ENCODE assay signal across 29 cellular contexts in genomic region chr12:13085968-13086686, GRCh38. TPM values are rescaled to one million over a fixed set of nuclear protein-coding genes. Genes with fewer than 3 reads are reported as not detected.
DNase-seq lines count a peak whose midpoint lies in the region; ATAC-seq, FAIRE-seq and TF ChIP-seq lines count a peak whose summit lies in the region.
"Had no signal": no experiment of that assay in that cellular context is flagged by ENCODE, and none has a peak within 500 bp of the region (broad histone marks: within the 10 kb centered on the region; RNA-seq: fewer than 3 reads in every experiment).

No MANE protein-coding gene starts in this region.

- peak; percentile 3 for DNase-seq in mammary epithelial cell
- no peak for DNase-seq in breast epithelium (ENCODE audit: low spot score in 2 of 2)
- DNase-seq in endothelial cell of umbilical vein (ENCODE audit: low read depth, low spot score), result no peak
- no peak for DNase-seq in lower lobe of right lung
- DNase-seq in lower leg skin (ENCODE audit: low spot score in 2 of 2), result no peak
- no peak for DNase-seq in thyroid gland
- DNase-seq: activated CD4-positive, alpha-beta T cell treated with anti-CD3 and anti-CD28 coated beads, Interleukin-2, amount 10 ng/mL, durations not matched to agents 24 days and 14 days; activated T-cell treated with anti-CD3 and anti-CD28 coated beads, Interleukin-2, amount 50 U/mL, for 24 hours; EL; foreskin melanocyte; HCEC 1CT; Kasumi-1; NCI-H510A treated with DMSO at 0.1 percent for 48 hours; NK-92 treated with Interleukin-12 subunit alpha and Interleukin-12 subunit beta, amount 100 ng/mL, for 24 hours; SHP77; stimulated activated naive CD4-positive, alpha-beta T cell treated with Interleukin-2 at 50 U/mL for 16 hours had no signal

- no peaks in the 10 kb centered on the region for H3K79me2 ChIP-seq in mammary epithelial cell (ENCODE audit: insufficient read depth, low read length)
- H3K79me2 ChIP-seq in endothelial cell of umbilical vein (ENCODE audit: control insufficient read depth, insufficient read depth, low read length), result no peaks in the 10 kb centered on the region

- H2AFZ ChIP-seq in mammary epithelial cell (ENCODE audit: low read depth, low read length) (no peak overlapping the region), endothelial cell of umbilical vein (ENCODE audit: low read depth, low read length) (no peak overlapping the region)

- H3K9ac ChIP-seq in mammary epithelial cell (ENCODE audit: insufficient read depth, low read length) (no peak overlapping the region), endothelial cell of umbilical vein (replicated peaks; ENCODE audit: extremely low read depth, insufficient read depth, low read length) (no peak overlapping the region)

- H3K4me3 ChIP-seq in mammary epithelial cell (replicated peaks in 1 of 3; ENCODE audit: insufficient read depth in 1 of 3, low read depth in 2 of 3, low read length in 3 of 3) (no peak overlapping the region), breast epithelium (no peak overlapping the region), endothelial cell of umbilical vein (replicated peaks in 1 of 3; ENCODE audit: insufficient read depth in 1 of 3, low read depth in 1 of 3, low read length in 3 of 3) (no peak overlapping the region), lower lobe of right lung (no peak overlapping the region), lower leg skin (ENCODE audit: low read depth, poor library complexity, severe bottlenecking) (no peak overlapping the region), thyroid gland (replicated peaks in 1 of 3) (no peak overlapping the region)
- H3K4me3 ChIP-seq: vagina had no signal

- H3K9me1 ChIP-seq in endothelial cell of umbilical vein (replicated peaks; ENCODE audit: control insufficient read depth, extremely low read depth, insufficient read depth, low read length), result no peaks in the 10 kb centered on the region

- H3K9me3 ChIP-seq in mammary epithelial cell (replicated peaks; ENCODE audit: insufficient read depth, low read length), result no peaks in the 10 kb centered on the region
- H3K9me3 ChIP-seq in breast epithelium, result no peaks in the 10 kb centered on the region
- H3K9me3 ChIP-seq in endothelial cell of umbilical vein (replicated peaks; ENCODE audit: control insufficient read depth, insufficient read depth, low read length), result no peaks in the 10 kb centered on the region
- no peaks in the 10 kb centered on the region for H3K9me3 ChIP-seq in lower lobe of right lung
- no peaks in the 10 kb centered on the region for H3K9me3 ChIP-seq in thyroid gland
- H3K9me3 ChIP-seq: neutrophil, vagina had no signal

- POLR2A ChIA-PET in endothelial cell of umbilical vein (lab: Charles Lee), result no interaction called here

- FAIRE-seq in endothelial cell of umbilical vein (lab: Jason Lieb, UNC), result peak; percentile 48
- FAIRE-seq: D721Med, GM19239 had no signal

- H3K27me3 ChIP-seq in mammary epithelial cell (ENCODE audit: insufficient read depth, low read length) (no peaks in the 10 kb centered on the region), breast epithelium (no peaks in the 10 kb centered on the region), endothelial cell of umbilical vein (ENCODE audit: control insufficient read depth in 2 of 2, insufficient read depth in 2 of 2, low read length in 2 of 2) (no peaks in the 10 kb centered on the region), lower lobe of right lung (ENCODE audit: low read depth) (no peaks in the 10 kb centered on the region), thyroid gland (no peaks in the 10 kb centered on the region)
- H3K27me3 ChIP-seq: neutrophil, vagina had no signal

- H3K36me3 ChIP-seq in mammary epithelial cell (ENCODE audit: insufficient read depth, low read length) (no peaks in the 10 kb centered on the region), breast epithelium (no peaks in the 10 kb centered on the region), endothelial cell of umbilical vein (ENCODE audit: control insufficient read depth in 2 of 2, extremely low read depth in 1 of 2, insufficient read depth in 2 of 2, low read length in 2 of 2) (no peaks in the 10 kb centered on the region), lower lobe of right lung (no peaks in the 10 kb centered on the region), thyroid gland (no peaks in the 10 kb centered on the region)
- H3K36me3 ChIP-seq: neutrophil, vagina had no signal

- no peaks in the 10 kb centered on the region for H3K4me1 ChIP-seq in mammary epithelial cell (ENCODE audit: insufficient read depth, low read length)
- no peaks in the 10 kb centered on the region for H3K4me1 ChIP-seq in breast epithelium
- no peaks in the 10 kb centered on the region for H3K4me1 ChIP-seq in endothelial cell of umbilical vein (ENCODE audit: control insufficient read depth, extremely low read depth, insufficient read depth, low read length)
- H3K4me1 ChIP-seq in lower lobe of right lung, result no peaks in the 10 kb centered on the region
- H3K4me1 ChIP-seq in thyroid gland, result peaks cover 15 to 19% of the 10 kb centered on the region in 2 donors

- no peak for TF ChIP-seq POLR2A in breast epithelium (IDR thresholded peaks at IDR 0.05)
- no peak for TF ChIP-seq POLR2A in endothelial cell of umbilical vein (IDR thresholded peaks at IDR 0.05; ENCODE audit: low read depth, low read length)
- no peak for TF ChIP-seq POLR2A in lower leg skin (IDR thresholded peaks at IDR 0.05)
- no peak for TF ChIP-seq POLR2A in thyroid gland (IDR thresholded peaks at IDR 0.05)

- H4K20me1 ChIP-seq in mammary epithelial cell (ENCODE audit: insufficient read depth, low read length), result no peaks in the 10 kb centered on the region
- H4K20me1 ChIP-seq in endothelial cell of umbilical vein (replicated peaks; ENCODE audit: control insufficient read depth, extremely low read depth, insufficient read depth, low read length), result no peaks in the 10 kb centered on the region

- ATAC-seq in lower lobe of right lung (peak; percentile 18 to 81), HG03432 (IDR thresholded peaks at IDR 0.05; ENCODE audit: unreplicated experiment) (no peak), HG02759 (IDR thresholded peaks at IDR 0.05; ENCODE audit: unreplicated experiment) (no peak)

- in situ Hi-C loops in mammary epithelial cell (cut with MboI; ENCODE audit: low sequenced_read_pairs in 2 of 2), result no loop called here

- CTCF ChIA-PET in mammary epithelial cell (lab: Charles Lee; ENCODE audit: low non-redundant PET), result interaction anchor here (0.9 kb wide), 1 partner anchor 17 kb away, joined by 5 read pairs; no protein-coding TSS in a partner anchor
- CTCF ChIA-PET in endothelial cell of umbilical vein (lab: Charles Lee), result interaction anchor here (1.0 to 1.5 kb wide), 3 partner anchors 13 to 126 kb away, joined by 3 to 6 read pairs (median 5); no protein-coding TSS in a partner anchor

- H3K27ac ChIP-seq in mammary epithelial cell (ENCODE audit: insufficient read depth, low read depth, low read length), result no peak overlapping the region
- no peak overlapping the region for H3K27ac ChIP-seq in breast epithelium
- H3K27ac ChIP-seq in endothelial cell of umbilical vein (ENCODE audit: insufficient read depth, low read depth, low read length), result no peak overlapping the region
- H3K27ac ChIP-seq in lower lobe of right lung, result no peak overlapping the region
- no peak overlapping the region for H3K27ac ChIP-seq in thyroid gland
- H3K27ac ChIP-seq: 22Rv1, epithelial cell of prostate, HL-60, neutrophil, vagina had no signal

- intact Hi-C loops in mammary epithelial cell (cut with micrococcal nuclease), result no loop called here
- intact Hi-C loops in breast epithelium (cut with DNase I; ENCODE audit: low total_unique reads), result no loop called here
- intact Hi-C loops in endothelial cell of umbilical vein (cut with micrococcal nuclease), result no loop called here
- intact Hi-C loops in lower lobe of right lung (cut with DNase I), result no loop called here
- intact Hi-C loops in lower leg skin (cut with DNase I; ENCODE audit: low total_unique reads), result no loop called here
- intact Hi-C loops in thyroid gland (cut with DNase I), result loop anchor here (10.0 kb wide), 1 partner anchor 51 kb away; no protein-coding TSS in a partner anchor

- 92% methylated on average over 7 of the region's 7 CpGs for WGBS in mammary epithelial cell (ENCODE audit: low coverage, missing lambda C conversion rate)
- WGBS in lower leg skin, 2 donors, result 68 to 76% methylated on average over 7 of the region's 7 CpGs
- 59 to 60% methylated on average over 7 of the region's 7 CpGs for WGBS in thyroid gland, 2 donors

- TF ChIP-seq CTCF in mammary epithelial cell (conservative IDR thresholded peaks at IDR 0.05 in 1 of 2, IDR thresholded peaks at IDR 0.05 in 1 of 2; ENCODE audit: extremely low read depth in 1 of 2, insufficient read depth in 1 of 2, low read depth in 1 of 2, low read length in 2 of 2) (no peak), breast epithelium (IDR thresholded peaks at IDR 0.05) (no peak), endothelial cell of umbilical vein (IDR thresholded peaks at IDR 0.05; ENCODE audit: extremely low read depth in 1 of 2, insufficient read depth in 1 of 2, low read depth in 1 of 2, low read length in 2 of 2) (no peak), lower lobe of right lung (IDR thresholded peaks at IDR 0.05) (no peak), lower leg skin (IDR thresholded peaks at IDR 0.05) (no peak), thyroid gland (IDR thresholded peaks at IDR 0.05) (no peak)

- dilution Hi-C loops in mammary epithelial cell (cut with HindIII; ENCODE audit: low sequenced_read_pairs), result no loop called here
- dilution Hi-C loops in endothelial cell of umbilical vein (cut with MboI; ENCODE audit: extremely low pct_ligation_motif_present, low sequenced_read_pairs), result no loop called here

- no peak overlapping the region for H3K4me2 ChIP-seq in mammary epithelial cell (ENCODE audit: insufficient read depth, low read depth, low read length)
- H3K4me2 ChIP-seq in endothelial cell of umbilical vein (ENCODE audit: insufficient read depth, low read length), result no peak overlapping the region

- BruUV-seq in mammary epithelial cell (replicated peaks; lab: Mats Ljungman, UMichigan) (no TSS peak), endothelial cell of umbilical vein (replicated peaks; lab: Mats Ljungman, UMichigan) (no TSS peak)

RNA-seq across cellular contexts. Expression of gene GSG1, which starts 17.3 kb away (rescaled TPM):
- total RNA-seq in mammary epithelial cell (not detected), breast epithelium (not detected), endothelial cell of umbilical vein (not detected in 2 replicates), lower lobe of right lung (not detected), lower leg skin (not detected), thyroid gland (1 to 10 TPM in 1 of 4 donors, not detected in 3; 1.2 TPM)
- polyA plus RNA-seq in mammary epithelial cell (0.06 TPM), endothelial cell of umbilical vein (not detected in 2 replicates)
- polyA minus RNA-seq in mammary epithelial cell (not detected), endothelial cell of umbilical vein (not detected in 2 replicates)
- polyA plus RNA-seq in endothelial cell of umbilical vein (2011; cell fraction: cytosol; rRNA removed), result not detected in 2 replicates
- not detected in 2 replicates for polyA plus RNA-seq in endothelial cell of umbilical vein (2011; cell fraction: nucleus; rRNA removed)
- polyA plus RNA-seq in endothelial cell of umbilical vein (2012), result 0.16 TPM in 1 of 2 replicates, not detected in the other
- polyA minus RNA-seq in endothelial cell of umbilical vein (2011; cell fraction: cytosol; rRNA and poly(A)+ RNA removed), result not detected
- not detected in 2 replicates for polyA minus RNA-seq in endothelial cell of umbilical vein (2011; cell fraction: nucleus; rRNA and poly(A)+ RNA removed)
- total RNA-seq: activated CD4-positive, alpha-beta T cell treated with anti-CD3 and anti-CD28 coated beads, Interleukin-2, amount 10 ng/mL, durations not matched to agents 24 days and 14 days; cerebellum; pulmonary artery endothelial cell; T-helper 2 cell treated with Interferon-gamma antibody and Interleukin-4, amounts not matched to agents 100 ng/mL and 5 ng/mL, for 36 hours; temporal lobe; vagina had no signal

RNA-seq across cellular contexts. Expression of gene FAM234B, which starts 41.9 kb away (rescaled TPM):
- total RNA-seq in mammary epithelial cell, result 1 to 10 TPM; 8.3 to 9.5 TPM
- 5.1 TPM for polyA plus RNA-seq in mammary epithelial cell
- polyA minus RNA-seq in mammary epithelial cell, result 17.0 TPM
- 10 to 100 TPM in 2 of 3 donors, 1 to 10 TPM in 1; 4.6 to 21.4 (median 16.4) TPM for total RNA-seq in breast epithelium
- total RNA-seq in endothelial cell of umbilical vein, result 9.4 and 13.2 TPM in 2 replicates
- polyA plus RNA-seq in endothelial cell of umbilical vein, result 4.9 TPM in 2 replicates
- polyA plus RNA-seq in endothelial cell of umbilical vein (2011; cell fraction: cytosol; rRNA removed), result 4.7 and 5.1 TPM in 2 replicates
- polyA plus RNA-seq in endothelial cell of umbilical vein (2011; cell fraction: nucleus; rRNA removed), result 7.5 and 8.2 TPM in 2 replicates
- polyA plus RNA-seq in endothelial cell of umbilical vein (2012), result 7.4 and 7.6 TPM in 2 replicates
- 20.3 and 24.7 TPM in 2 replicates for polyA minus RNA-seq in endothelial cell of umbilical vein
- 4.6 TPM for polyA minus RNA-seq in endothelial cell of umbilical vein (2011; cell fraction: cytosol; rRNA and poly(A)+ RNA removed)
- 10.3 and 10.7 TPM in 2 replicates for polyA minus RNA-seq in endothelial cell of umbilical vein (2011; cell fraction: nucleus; rRNA and poly(A)+ RNA removed)
- total RNA-seq in lower lobe of right lung, result 7.5 TPM
- total RNA-seq in lower leg skin, result 10 to 100 TPM; 19.3 to 41.4 (median 25.6) TPM
- total RNA-seq in thyroid gland, result 10 to 100 TPM; 15.7 to 23.2 (median 19.3) TPM

Comparison
In these comparisons a context has a peak if more than half of its experiments do, and no peak if none do; other contexts are left out.
1. ATAC-seq: peak in lower lobe of right lung (2 of 2); none in HG03432 (single experiment) and HG02759 (single experiment).